1 cellular context compared by ENCODE assay signal in the genomic region with DNA sequence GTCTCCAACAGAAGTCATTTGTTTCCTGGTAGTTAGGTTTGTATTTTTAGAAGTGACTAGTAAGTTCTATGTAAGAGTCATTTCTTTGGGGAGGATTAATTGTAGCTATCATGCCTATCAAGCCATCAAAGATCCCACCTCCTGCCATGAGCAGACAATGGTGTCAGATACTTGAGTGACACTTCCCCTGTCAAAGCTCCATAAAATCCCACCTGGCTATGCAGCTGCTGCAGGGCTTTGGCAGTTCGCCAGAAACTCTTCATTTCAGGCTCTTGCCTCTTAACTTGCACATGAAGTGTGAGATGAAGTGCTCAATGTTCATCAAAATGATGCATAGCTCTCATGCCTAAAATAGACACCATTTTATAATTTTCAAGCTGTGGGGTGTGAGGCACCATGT.
TF ChIP-seq lines count a peak whose summit lies in the region.

No MANE protein-coding gene starts in this region.

TF ChIP-seq in K562, 482 proteins besides CTCF, POLR2A, EP300 and RAD21:
- TF ChIP-seq, protein P1, sequence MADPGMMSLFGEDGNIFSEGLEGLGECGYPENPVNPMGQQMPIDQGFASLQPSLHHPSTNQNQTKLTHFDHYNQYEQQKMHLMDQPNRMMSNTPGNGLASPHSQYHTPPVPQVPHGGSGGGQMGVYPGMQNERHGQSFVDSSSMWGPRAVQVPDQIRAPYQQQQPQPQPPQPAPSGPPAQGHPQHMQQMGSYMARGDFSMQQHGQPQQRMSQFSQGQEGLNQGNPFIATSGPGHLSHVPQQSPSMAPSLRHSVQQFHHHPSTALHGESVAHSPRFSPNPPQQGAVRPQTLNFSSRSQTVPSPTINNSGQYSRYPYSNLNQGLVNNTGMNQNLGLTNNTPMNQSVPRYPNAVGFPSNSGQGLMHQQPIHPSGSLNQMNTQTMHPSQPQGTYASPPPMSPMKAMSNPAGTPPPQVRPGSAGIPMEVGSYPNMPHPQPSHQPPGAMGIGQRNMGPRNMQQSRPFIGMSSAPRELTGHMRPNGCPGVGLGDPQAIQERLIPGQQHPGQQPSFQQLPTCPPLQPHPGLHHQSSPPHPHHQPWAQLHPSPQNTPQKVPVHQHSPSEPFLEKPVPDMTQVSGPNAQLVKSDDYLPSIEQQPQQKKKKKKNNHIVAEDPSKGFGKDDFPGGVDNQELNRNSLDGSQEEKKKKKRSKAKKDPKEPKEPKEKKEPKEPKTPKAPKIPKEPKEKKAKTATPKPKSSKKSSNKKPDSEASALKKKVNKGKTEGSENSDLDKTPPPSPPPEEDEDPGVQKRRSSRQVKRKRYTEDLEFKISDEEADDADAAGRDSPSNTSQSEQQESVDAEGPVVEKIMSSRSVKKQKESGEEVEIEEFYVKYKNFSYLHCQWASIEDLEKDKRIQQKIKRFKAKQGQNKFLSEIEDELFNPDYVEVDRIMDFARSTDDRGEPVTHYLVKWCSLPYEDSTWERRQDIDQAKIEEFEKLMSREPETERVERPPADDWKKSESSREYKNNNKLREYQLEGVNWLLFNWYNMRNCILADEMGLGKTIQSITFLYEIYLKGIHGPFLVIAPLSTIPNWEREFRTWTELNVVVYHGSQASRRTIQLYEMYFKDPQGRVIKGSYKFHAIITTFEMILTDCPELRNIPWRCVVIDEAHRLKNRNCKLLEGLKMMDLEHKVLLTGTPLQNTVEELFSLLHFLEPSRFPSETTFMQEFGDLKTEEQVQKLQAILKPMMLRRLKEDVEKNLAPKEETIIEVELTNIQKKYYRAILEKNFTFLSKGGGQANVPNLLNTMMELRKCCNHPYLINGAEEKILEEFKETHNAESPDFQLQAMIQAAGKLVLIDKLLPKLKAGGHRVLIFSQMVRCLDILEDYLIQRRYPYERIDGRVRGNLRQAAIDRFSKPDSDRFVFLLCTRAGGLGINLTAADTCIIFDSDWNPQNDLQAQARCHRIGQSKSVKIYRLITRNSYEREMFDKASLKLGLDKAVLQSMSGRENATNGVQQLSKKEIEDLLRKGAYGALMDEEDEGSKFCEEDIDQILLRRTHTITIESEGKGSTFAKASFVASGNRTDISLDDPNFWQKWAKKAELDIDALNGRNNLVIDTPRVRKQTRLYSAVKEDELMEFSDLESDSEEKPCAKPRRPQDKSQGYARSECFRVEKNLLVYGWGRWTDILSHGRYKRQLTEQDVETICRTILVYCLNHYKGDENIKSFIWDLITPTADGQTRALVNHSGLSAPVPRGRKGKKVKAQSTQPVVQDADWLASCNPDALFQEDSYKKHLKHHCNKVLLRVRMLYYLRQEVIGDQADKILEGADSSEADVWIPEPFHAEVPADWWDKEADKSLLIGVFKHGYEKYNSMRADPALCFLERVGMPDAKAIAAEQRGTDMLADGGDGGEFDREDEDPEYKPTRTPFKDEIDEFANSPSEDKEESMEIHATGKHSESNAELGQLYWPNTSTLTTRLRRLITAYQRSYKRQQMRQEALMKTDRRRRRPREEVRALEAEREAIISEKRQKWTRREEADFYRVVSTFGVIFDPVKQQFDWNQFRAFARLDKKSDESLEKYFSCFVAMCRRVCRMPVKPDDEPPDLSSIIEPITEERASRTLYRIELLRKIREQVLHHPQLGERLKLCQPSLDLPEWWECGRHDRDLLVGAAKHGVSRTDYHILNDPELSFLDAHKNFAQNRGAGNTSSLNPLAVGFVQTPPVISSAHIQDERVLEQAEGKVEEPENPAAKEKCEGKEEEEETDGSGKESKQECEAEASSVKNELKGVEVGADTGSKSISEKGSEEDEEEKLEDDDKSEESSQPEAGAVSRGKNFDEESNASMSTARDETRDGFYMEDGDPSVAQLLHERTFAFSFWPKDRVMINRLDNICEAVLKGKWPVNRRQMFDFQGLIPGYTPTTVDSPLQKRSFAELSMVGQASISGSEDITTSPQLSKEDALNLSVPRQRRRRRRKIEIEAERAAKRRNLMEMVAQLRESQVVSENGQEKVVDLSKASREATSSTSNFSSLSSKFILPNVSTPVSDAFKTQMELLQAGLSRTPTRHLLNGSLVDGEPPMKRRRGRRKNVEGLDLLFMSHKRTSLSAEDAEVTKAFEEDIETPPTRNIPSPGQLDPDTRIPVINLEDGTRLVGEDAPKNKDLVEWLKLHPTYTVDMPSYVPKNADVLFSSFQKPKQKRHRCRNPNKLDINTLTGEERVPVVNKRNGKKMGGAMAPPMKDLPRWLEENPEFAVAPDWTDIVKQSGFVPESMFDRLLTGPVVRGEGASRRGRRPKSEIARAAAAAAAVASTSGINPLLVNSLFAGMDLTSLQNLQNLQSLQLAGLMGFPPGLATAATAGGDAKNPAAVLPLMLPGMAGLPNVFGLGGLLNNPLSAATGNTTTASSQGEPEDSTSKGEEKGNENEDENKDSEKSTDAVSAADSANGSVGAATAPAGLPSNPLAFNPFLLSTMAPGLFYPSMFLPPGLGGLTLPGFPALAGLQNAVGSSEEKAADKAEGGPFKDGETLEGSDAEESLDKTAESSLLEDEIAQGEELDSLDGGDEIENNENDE (IDR thresholded peaks at IDR 0.05; ENCODE audit: low read depth, low read length) = no peak
- peak; percentile 34; the same call in 1 of the 2 replicates for TF ChIP-seq NFIC (IDR thresholded peaks at IDR 0.05)
